8 cellular contexts compared by ENCODE assay signal in the genomic region with DNA sequence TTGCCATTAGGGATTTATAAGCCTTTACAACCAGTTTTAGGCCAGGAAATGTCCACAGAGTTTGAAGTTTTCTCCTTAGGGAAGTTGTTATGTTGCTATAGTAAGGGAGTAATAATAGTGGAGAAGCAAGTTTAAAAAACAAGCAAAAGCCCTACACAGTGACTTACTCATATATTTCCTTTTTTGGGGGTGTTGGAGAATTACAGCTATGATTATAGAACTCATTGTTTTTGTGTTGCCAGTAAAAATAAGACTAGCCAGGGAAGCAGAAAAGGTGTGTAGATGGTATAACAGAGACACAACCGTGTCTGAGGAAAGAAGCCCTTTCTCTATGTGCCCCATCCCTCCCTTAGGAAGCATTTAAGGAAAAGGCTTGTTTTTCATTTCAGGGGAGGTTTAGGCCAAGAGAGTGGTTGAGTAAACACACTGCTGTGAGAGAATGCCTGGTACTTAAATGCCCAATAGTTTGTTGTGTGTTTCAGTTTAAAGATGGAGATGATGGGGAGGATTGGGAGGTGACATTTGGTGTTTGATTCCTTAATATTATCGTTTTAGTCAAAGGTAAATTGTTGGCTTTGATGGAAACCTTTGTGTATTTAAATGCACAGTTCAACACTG. TPM values are rescaled to one million over a fixed set of nuclear protein-coding genes. Genes with fewer than 3 reads are reported as not detected.
A peak's percentile ranks its signal among the peaks of the same experiment; 100 is the strongest.
DNase-seq lines count a peak whose midpoint lies in the region.

No MANE protein-coding gene starts in this region.

- intact Hi-C loops in activated T-helper 2 cell treated with anti-CD3 and anti-CD28 coated beads, Interferon-gamma antibody, Interleukin-2, Interleukin-4, amounts not matched to agents 10 μg/mL and 5 μg/mL and 100 μg/mL, durations not matched to agents 14 hours and 24 hours and 36 hours (cut with micrococcal nuclease), result loop anchor here (5.0 to 10.0 kb wide), 2 partner anchors 36 to 581 kb away; partner anchors contain the start of gene TWSG1

- peak overlapping the region; percentile 86 for H3K4me3 Mint-ChIP-seq in activated CD4-positive, alpha-beta T cell treated with anti-CD3 and anti-CD28 coated beads, Interleukin-2, amount 10 ng/mL, durations not matched to agents 7 days and 5 days
- peak overlapping the region; percentile 86 for H3K4me3 Mint-ChIP-seq in activated T-helper 2 cell treated with anti-CD3 and anti-CD28 coated beads, Interferon-gamma antibody, Interleukin-2, Interleukin-4, amounts not matched to agents 10 μg/mL and 5 μg/mL and 100 μg/mL, durations not matched to agents 14 hours and 24 hours and 36 hours (ENCODE audit: low read depth)

- H3K27me3 Mint-ChIP-seq in activated CD4-positive, alpha-beta T cell treated with anti-CD3 and anti-CD28 coated beads, Interleukin-2, amount 10 ng/mL, durations not matched to agents 7 days and 5 days, result no peaks in the 10 kb centered on the region
- no peaks in the 10 kb centered on the region for H3K27me3 Mint-ChIP-seq in activated T-helper 2 cell treated with anti-CD3 and anti-CD28 coated beads, Interferon-gamma antibody, Interleukin-2, Interleukin-4, amounts not matched to agents 10 μg/mL and 5 μg/mL and 100 μg/mL, durations not matched to agents 14 hours and 24 hours and 36 hours (ENCODE audit: low read depth)

- peaks cover 20% of the 10 kb centered on the region for H3K4me1 ChIP-seq in thymus (ENCODE audit: control insufficient read depth, insufficient read depth, low read length)

- H3K9me3 Mint-ChIP-seq in activated CD4-positive, alpha-beta T cell treated with anti-CD3 and anti-CD28 coated beads, Interleukin-2, amount 10 ng/mL, durations not matched to agents 7 days and 5 days, result no peaks in the 10 kb centered on the region
- no peaks in the 10 kb centered on the region for H3K9me3 Mint-ChIP-seq in activated T-helper 2 cell treated with anti-CD3 and anti-CD28 coated beads, Interferon-gamma antibody, Interleukin-2, Interleukin-4, amounts not matched to agents 10 μg/mL and 5 μg/mL and 100 μg/mL, durations not matched to agents 14 hours and 24 hours and 36 hours

- H3K27ac Mint-ChIP-seq in activated CD4-positive, alpha-beta T cell treated with anti-CD3 and anti-CD28 coated beads, Interleukin-2, amount 10 ng/mL, durations not matched to agents 7 days and 5 days, result peak overlapping the region; percentile 95
- peak overlapping the region; percentile 54 for H3K27ac Mint-ChIP-seq in activated T-helper 2 cell treated with anti-CD3 and anti-CD28 coated beads, Interferon-gamma antibody, Interleukin-2, Interleukin-4, amounts not matched to agents 10 μg/mL and 5 μg/mL and 100 μg/mL, durations not matched to agents 14 hours and 24 hours and 36 hours

- H3K9me3 ChIP-seq in thymus (ENCODE audit: control insufficient read depth), result no peaks in the 10 kb centered on the region

- no peaks in the 10 kb centered on the region for H3K36me3 Mint-ChIP-seq in activated CD4-positive, alpha-beta T cell treated with anti-CD3 and anti-CD28 coated beads, Interleukin-2, amount 10 ng/mL, durations not matched to agents 7 days and 5 days (ENCODE audit: low read depth)
- H3K36me3 Mint-ChIP-seq in activated T-helper 2 cell treated with anti-CD3 and anti-CD28 coated beads, Interferon-gamma antibody, Interleukin-2, Interleukin-4, amounts not matched to agents 10 μg/mL and 5 μg/mL and 100 μg/mL, durations not matched to agents 14 hours and 24 hours and 36 hours (ENCODE audit: low read depth), result peaks cover 8% of the 10 kb centered on the region

- no peaks in the 10 kb centered on the region for H3K27me3 ChIP-seq in thymus (ENCODE audit: control insufficient read depth, insufficient read depth)

- CTCF ChIA-PET in activated CD4-positive, alpha-beta T cell treated with anti-CD3 and anti-CD28 coated beads, Interleukin-2, amount 10 ng/mL, durations not matched to agents 7 days and 5 days (lab: Charles Lee), result no interaction called here

- POLR2A ChIA-PET in activated CD4-positive, alpha-beta T cell treated with anti-CD3 and anti-CD28 coated beads, Interleukin-2, amount 10 ng/mL, durations not matched to agents 7 days and 5 days (lab: Charles Lee), result no interaction called here

- DNase-seq in activated CD4-positive, alpha-beta T cell treated with anti-CD3 and anti-CD28 coated beads, Interleukin-2, amount 10 ng/mL, durations not matched to agents 7 days and 5 days, result no peak
- DNase-seq in activated CD4-positive, alpha-beta T cell treated with anti-CD3 and anti-CD28 coated beads, Interleukin-2, amount 50 U/mL, for 48 hours, result no peak
- DNase-seq in activated T-helper 2 cell treated with anti-CD3 and anti-CD28 coated beads, Interferon-gamma antibody, Interleukin-2, Interleukin-4, amounts not matched to agents 10 μg/mL and 5 μg/mL and 100 μg/mL, durations not matched to agents 14 hours and 24 hours and 36 hours (ENCODE audit: low spot score), result no peak
- peak; percentile 18 for DNase-seq in iris pigment epithelial cell (ENCODE audit: low read depth)
- no peak for DNase-seq in germinal center (ENCODE audit: low spot score)
- no peak for DNase-seq in HPDE6-E6E7 (ENCODE audit: extremely low spot score)
- DNase-seq in activated CD4-positive, alpha-beta T cell treated with anti-CD3 and anti-CD28 coated beads for 48 hours, result no peak

- H3K4me3 ChIP-seq in thymus (ENCODE audit: low read length), result peak overlapping the region; percentile 96

- H3K36me3 ChIP-seq in thymus (ENCODE audit: control insufficient read depth, insufficient read depth), result no peaks in the 10 kb centered on the region

- H3K4me1 Mint-ChIP-seq in activated CD4-positive, alpha-beta T cell treated with anti-CD3 and anti-CD28 coated beads, Interleukin-2, amount 10 ng/mL, durations not matched to agents 7 days and 5 days, result peaks cover 29% of the 10 kb centered on the region
- H3K4me1 Mint-ChIP-seq in activated T-helper 2 cell treated with anti-CD3 and anti-CD28 coated beads, Interferon-gamma antibody, Interleukin-2, Interleukin-4, amounts not matched to agents 10 μg/mL and 5 μg/mL and 100 μg/mL, durations not matched to agents 14 hours and 24 hours and 36 hours (ENCODE audit: low read depth), result peaks cover 24% of the 10 kb centered on the region

- peak overlapping the region; percentile 68 for H3K27ac ChIP-seq in thymus (ENCODE audit: low read depth)

- 32% methylated on average over 2 of the region's 2 CpGs for WGBS in thymus

RNA-seq across cellular contexts. Expression of gene VAPA, which starts 2.4 kb away (rescaled TPM):
- 100 to 1,000 TPM; 124 to 168 TPM for total RNA-seq in activated CD4-positive, alpha-beta T cell treated with anti-CD3 and anti-CD28 coated beads, Interleukin-2, amount 10 ng/mL, durations not matched to agents 7 days and 5 days
- total RNA-seq in activated T-helper 2 cell treated with anti-CD3 and anti-CD28 coated beads, Interferon-gamma antibody, Interleukin-2, Interleukin-4, amounts not matched to agents 10 μg/mL and 5 μg/mL and 100 μg/mL, durations not matched to agents 14 hours and 24 hours and 36 hours, result 216 and 223 TPM in 2 replicates
- polyA plus RNA-seq in thymus, result 158 TPM

RNA-seq across cellular contexts. Expression of gene TXNDC2, which starts 30.4 kb away (rescaled TPM):
- total RNA-seq in activated CD4-positive, alpha-beta T cell treated with anti-CD3 and anti-CD28 coated beads, Interleukin-2, amount 10 ng/mL, durations not matched to agents 7 days and 5 days, result not detected
- 0.21 and 0.39 TPM in 2 replicates for total RNA-seq in activated T-helper 2 cell treated with anti-CD3 and anti-CD28 coated beads, Interferon-gamma antibody, Interleukin-2, Interleukin-4, amounts not matched to agents 10 μg/mL and 5 μg/mL and 100 μg/mL, durations not matched to agents 14 hours and 24 hours and 36 hours
- 0.02 TPM for polyA plus RNA-seq in thymus
